Comparison of ENCODE assay signal across 8 cellular contexts in the genomic region with DNA sequence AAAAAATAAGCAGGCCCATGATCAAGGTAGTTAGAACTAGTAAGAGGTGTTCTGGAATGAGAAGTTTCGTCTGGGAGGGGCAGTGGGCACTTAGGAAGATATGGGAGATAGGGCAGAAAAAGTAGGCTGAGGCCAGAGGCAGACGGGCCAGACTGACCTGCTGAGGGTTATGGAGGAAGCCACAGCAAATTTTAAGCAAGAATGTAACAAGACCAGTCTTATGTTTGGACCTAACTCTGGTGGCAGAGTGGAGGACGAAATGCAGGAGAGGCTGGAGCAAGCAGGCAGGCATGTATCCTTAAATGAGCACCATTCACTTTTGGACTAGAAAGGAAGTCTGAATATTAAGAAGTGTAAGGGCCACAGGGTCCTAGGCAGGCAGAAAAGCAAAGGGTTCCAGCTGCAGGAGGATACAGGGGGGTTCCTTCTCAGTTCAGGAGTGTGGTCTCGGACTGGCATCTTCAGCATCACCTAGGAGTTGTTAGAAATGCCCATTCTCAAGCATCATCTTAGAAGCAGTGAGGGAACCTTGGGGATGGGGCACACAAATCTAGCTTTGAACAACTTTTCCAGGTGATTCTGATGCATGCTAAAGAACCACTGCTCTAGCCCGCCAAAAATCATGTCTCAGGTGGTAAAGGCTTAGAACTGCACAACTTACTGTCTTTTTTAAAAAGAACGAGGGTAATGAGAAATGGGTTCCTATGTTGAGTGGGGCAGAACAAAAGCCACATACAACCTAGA. TPM values are rescaled to one million over a fixed set of nuclear protein-coding genes. Genes with fewer than 3 reads are reported as not detected.
DNase-seq lines count a peak whose midpoint lies in the region; ATAC-seq and TF ChIP-seq lines count a peak whose summit lies in the region.

No MANE protein-coding gene starts in this region.

- DNase-seq in WTC11 (ENCODE audit: low spot score) (no peak), foreskin melanocyte (peak; percentile 3), skeletal muscle cell (ENCODE audit: low read depth) (no peak), NCI-H526 treated with DMSO at 0.1 percent for 48 hours (lab: John Stamatoyannopoulos, UW) (no peak)
- DNase-seq in effector memory CD4-positive, alpha-beta T cell: no peak

- H3K4me3 ChIP-seq in HEK293 (ENCODE audit: low read depth, low read length) (peak overlapping the region; percentile 98), skeletal muscle cell (ENCODE audit: low read depth, low read length) (peak overlapping the region; percentile 92)
- no peak overlapping the region for H3K4me3 ChIP-seq in effector memory CD4-positive, alpha-beta T cell (ENCODE audit: insufficient read depth, low read depth, low read length, poor library complexity, severe bottlenecking)

- H3K9me3 ChIP-seq in HEK293 (ENCODE audit: control insufficient read depth, insufficient read depth, low read depth, low read length): no peaks in the 10 kb centered on the region
- H3K9me3 ChIP-seq in effector memory CD4-positive, alpha-beta T cell (ENCODE audit: control insufficient read depth, low read length): no peaks in the 10 kb centered on the region

- no peaks in the 10 kb centered on the region for H3K36me3 ChIP-seq in HEK293 (ENCODE audit: control insufficient read depth in 2 of 2, insufficient read depth in 1 of 2, low read length in 2 of 2)
- no peaks in the 10 kb centered on the region for H3K36me3 ChIP-seq in effector memory CD4-positive, alpha-beta T cell (ENCODE audit: control insufficient read depth, insufficient read depth, low read length)

- peaks cover 36% of the 10 kb centered on the region for H3K4me1 Mint-ChIP-seq in WTC11

- ATAC-seq in WTC11 (no peak), GM21619 (IDR thresholded peaks at IDR 0.05; ENCODE audit: unreplicated experiment) (no peak), HG03045 (IDR thresholded peaks at IDR 0.05; ENCODE audit: unreplicated experiment) (no peak)

- H3K36me3 Mint-ChIP-seq in WTC11: 0 out of 2 replicates have a peak, but pooled peaks cover 2% of the 10 kb centered on the region

- peak overlapping the region; percentile 99 for H3K27ac ChIP-seq in HEK293 (ENCODE audit: extremely low read depth, low read depth, low read length)
- no peak overlapping the region for H3K27ac ChIP-seq in effector memory CD4-positive, alpha-beta T cell (ENCODE audit: insufficient read depth, low read length, poor library complexity, severe bottlenecking)

- H3K4me3 Mint-ChIP-seq in WTC11: peak overlapping the region; percentile 88

- H3K27ac Mint-ChIP-seq in WTC11: peak overlapping the region; percentile 93

- TF ChIP-seq CTCF in HEK293 (tag by site-specific recombination; IDR thresholded peaks at IDR 0.05) (no peak), WTC11 (IDR thresholded peaks at IDR 0.05) (no peak)

- no peaks in the 10 kb centered on the region for H3K27me3 ChIP-seq in effector memory CD4-positive, alpha-beta T cell (replicated peaks; ENCODE audit: control insufficient read depth, insufficient read depth, low read length, poor library complexity, severe bottlenecking)

- peaks cover 8% of the 10 kb centered on the region for H3K4me1 ChIP-seq in HEK293 (ENCODE audit: control insufficient read depth, insufficient read depth, low read length)
- peaks cover 4% of the 10 kb centered on the region for H3K4me1 ChIP-seq in effector memory CD4-positive, alpha-beta T cell (ENCODE audit: control insufficient read depth, insufficient read depth, low read length, poor library complexity, severe bottlenecking)

- H3K9me3 Mint-ChIP-seq in WTC11: peaks cover 4% of the 10 kb centered on the region; the same call in 1 of the 2 replicates

- no peaks in the 10 kb centered on the region for H3K27me3 Mint-ChIP-seq in WTC11 (ENCODE audit: low read depth)

- CTCF ChIA-PET in HEK293 (lab: Yijun Ruan, JAX) (no interaction called here), WTC11 (lab: Charles Lee) (no interaction called here)

- POLR2A ChIA-PET in HEK293 (lab: Yijun Ruan, JAX) (no interaction called here), WTC11 (lab: Charles Lee) (interaction anchor here (0.6 kb wide), 1 partner anchor 29 kb away, joined by 9 read pairs; no protein-coding TSS in a partner anchor)

TF ChIP-seq in HEK293, 187 proteins besides CTCF, POLR2A, EP300 and RAD21:
- TF ChIP-seq FEZF1 (tag by site-specific recombination; IDR thresholded peaks at IDR 0.05) (no peak), ZNF600 (tag by site-specific recombination; IDR thresholded peaks at IDR 0.05) (peak; percentile 67)

TF ChIP-seq in WTC11, 78 proteins besides CTCF, POLR2A, EP300 and RAD21 (continues in another document):
- TF ChIP-seq OVOL2 (CRISPR knock-in tag; IDR thresholded peaks at IDR 0.05; ENCODE audit: borderline replicate concordance): no peak
- TF ChIP-seq, protein P1, sequence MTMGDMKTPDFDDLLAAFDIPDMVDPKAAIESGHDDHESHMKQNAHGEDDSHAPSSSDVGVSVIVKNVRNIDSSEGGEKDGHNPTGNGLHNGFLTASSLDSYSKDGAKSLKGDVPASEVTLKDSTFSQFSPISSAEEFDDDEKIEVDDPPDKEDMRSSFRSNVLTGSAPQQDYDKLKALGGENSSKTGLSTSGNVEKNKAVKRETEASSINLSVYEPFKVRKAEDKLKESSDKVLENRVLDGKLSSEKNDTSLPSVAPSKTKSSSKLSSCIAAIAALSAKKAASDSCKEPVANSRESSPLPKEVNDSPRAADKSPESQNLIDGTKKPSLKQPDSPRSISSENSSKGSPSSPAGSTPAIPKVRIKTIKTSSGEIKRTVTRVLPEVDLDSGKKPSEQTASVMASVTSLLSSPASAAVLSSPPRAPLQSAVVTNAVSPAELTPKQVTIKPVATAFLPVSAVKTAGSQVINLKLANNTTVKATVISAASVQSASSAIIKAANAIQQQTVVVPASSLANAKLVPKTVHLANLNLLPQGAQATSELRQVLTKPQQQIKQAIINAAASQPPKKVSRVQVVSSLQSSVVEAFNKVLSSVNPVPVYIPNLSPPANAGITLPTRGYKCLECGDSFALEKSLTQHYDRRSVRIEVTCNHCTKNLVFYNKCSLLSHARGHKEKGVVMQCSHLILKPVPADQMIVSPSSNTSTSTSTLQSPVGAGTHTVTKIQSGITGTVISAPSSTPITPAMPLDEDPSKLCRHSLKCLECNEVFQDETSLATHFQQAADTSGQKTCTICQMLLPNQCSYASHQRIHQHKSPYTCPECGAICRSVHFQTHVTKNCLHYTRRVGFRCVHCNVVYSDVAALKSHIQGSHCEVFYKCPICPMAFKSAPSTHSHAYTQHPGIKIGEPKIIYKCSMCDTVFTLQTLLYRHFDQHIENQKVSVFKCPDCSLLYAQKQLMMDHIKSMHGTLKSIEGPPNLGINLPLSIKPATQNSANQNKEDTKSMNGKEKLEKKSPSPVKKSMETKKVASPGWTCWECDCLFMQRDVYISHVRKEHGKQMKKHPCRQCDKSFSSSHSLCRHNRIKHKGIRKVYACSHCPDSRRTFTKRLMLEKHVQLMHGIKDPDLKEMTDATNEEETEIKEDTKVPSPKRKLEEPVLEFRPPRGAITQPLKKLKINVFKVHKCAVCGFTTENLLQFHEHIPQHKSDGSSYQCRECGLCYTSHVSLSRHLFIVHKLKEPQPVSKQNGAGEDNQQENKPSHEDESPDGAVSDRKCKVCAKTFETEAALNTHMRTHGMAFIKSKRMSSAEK (CRISPR knock-in tag; IDR thresholded peaks at IDR 0.05; ENCODE audit: borderline replicate concordance): no peak
- TF ChIP-seq, protein P2, sequence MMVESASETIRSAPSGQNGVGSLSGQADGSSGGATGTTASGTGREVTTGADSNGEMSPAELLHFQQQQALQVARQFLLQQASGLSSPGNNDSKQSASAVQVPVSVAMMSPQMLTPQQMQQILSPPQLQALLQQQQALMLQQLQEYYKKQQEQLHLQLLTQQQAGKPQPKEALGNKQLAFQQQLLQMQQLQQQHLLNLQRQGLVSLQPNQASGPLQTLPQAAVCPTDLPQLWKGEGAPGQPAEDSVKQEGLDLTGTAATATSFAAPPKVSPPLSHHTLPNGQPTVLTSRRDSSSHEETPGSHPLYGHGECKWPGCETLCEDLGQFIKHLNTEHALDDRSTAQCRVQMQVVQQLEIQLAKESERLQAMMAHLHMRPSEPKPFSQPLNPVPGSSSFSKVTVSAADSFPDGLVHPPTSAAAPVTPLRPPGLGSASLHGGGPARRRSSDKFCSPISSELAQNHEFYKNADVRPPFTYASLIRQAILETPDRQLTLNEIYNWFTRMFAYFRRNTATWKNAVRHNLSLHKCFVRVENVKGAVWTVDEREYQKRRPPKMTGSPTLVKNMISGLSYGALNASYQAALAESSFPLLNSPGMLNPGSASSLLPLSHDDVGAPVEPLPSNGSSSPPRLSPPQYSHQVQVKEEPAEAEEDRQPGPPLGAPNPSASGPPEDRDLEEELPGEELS (CRISPR knock-in tag; IDR thresholded peaks at IDR 0.05): no peak
- TF ChIP-seq ETV6 (CRISPR knock-in tag; IDR thresholded peaks at IDR 0.05): no peak
- TF ChIP-seq, protein P3, sequence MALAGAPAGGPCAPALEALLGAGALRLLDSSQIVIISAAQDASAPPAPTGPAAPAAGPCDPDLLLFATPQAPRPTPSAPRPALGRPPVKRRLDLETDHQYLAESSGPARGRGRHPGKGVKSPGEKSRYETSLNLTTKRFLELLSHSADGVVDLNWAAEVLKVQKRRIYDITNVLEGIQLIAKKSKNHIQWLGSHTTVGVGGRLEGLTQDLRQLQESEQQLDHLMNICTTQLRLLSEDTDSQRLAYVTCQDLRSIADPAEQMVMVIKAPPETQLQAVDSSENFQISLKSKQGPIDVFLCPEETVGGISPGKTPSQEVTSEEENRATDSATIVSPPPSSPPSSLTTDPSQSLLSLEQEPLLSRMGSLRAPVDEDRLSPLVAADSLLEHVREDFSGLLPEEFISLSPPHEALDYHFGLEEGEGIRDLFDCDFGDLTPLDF (CRISPR knock-in tag; IDR thresholded peaks at IDR 0.05): no peak
- TF ChIP-seq, protein P4, sequence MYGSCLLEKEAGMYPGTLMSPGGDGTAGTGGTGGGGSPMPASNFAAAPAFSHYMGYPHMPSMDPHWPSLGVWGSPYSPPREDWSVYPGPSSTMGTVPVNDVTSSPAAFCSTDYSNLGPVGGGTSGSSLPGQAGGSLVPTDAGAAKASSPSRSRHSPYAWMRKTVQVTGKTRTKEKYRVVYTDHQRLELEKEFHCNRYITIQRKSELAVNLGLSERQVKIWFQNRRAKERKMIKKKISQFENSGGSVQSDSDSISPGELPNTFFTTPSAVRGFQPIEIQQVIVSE (CRISPR knock-in tag; IDR thresholded peaks at IDR 0.05; ENCODE audit: borderline replicate concordance): no peak
- no peak for TF ChIP-seq MYBL2 (CRISPR knock-in tag; IDR thresholded peaks at IDR 0.05)
- no peak for TF ChIP-seq ZNF396 (CRISPR knock-in tag; IDR thresholded peaks at IDR 0.05; ENCODE audit: borderline replicate concordance)
- TF ChIP-seq, protein P5, sequence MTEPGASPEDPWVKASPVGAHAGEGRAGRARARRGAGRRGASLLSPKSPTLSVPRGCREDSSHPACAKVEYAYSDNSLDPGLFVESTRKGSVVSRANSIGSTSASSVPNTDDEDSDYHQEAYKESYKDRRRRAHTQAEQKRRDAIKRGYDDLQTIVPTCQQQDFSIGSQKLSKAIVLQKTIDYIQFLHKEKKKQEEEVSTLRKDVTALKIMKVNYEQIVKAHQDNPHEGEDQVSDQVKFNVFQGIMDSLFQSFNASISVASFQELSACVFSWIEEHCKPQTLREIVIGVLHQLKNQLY (CRISPR knock-in tag; IDR thresholded peaks at IDR 0.05): no peak
- no peak for TF ChIP-seq CREB1 (CRISPR knock-in tag; IDR thresholded peaks at IDR 0.05)
- TF ChIP-seq TEAD1 (CRISPR knock-in tag; IDR thresholded peaks at IDR 0.05): no peak

RNA-seq across cellular contexts. Expression of a gene that starts 1.7 kb away (rescaled TPM):
- total RNA-seq in WTC11 (2021): 145 to 153 TPM (median 149 TPM) in 3 replicates

RNA-seq across cellular contexts. Expression of a gene that starts 37.0 kb away (rescaled TPM):
- total RNA-seq in WTC11 (2021): 1.9 to 3.0 TPM (median 2.7 TPM) in 3 replicates
